Comparison of ENCODE assay signal across 14 cellular contexts in genomic region chr2:212489719-212490346, GRCh38. TPM values are rescaled to one million over a fixed set of nuclear protein-coding genes. Genes with fewer than 3 reads are reported as not detected.
DNase-seq lines count a peak whose midpoint lies in the region; ATAC-seq, FAIRE-seq and TF ChIP-seq lines count a peak whose summit lies in the region.
"Had no signal": no experiment of that assay in that cellular context is flagged by ENCODE, and none has a peak within 500 bp of the region (broad histone marks: within the 10 kb centered on the region; RNA-seq: fewer than 3 reads in every experiment).

No MANE protein-coding gene starts in this region.

- H3K4me1 ChIP-seq in PC-9 (replicated peaks; ENCODE audit: insufficient read depth): no peaks in the 10 kb centered on the region

- H3K4me3 ChIP-seq in PC-9: no peak overlapping the region
- H3K4me3 ChIP-seq: gastrocnemius medialis had no signal

- peak overlapping the region; percentile 50; the same call in 1 of the 2 replicates for H2AFZ ChIP-seq in PC-9

- BruUV-seq in PC-9 (replicated peaks; lab: Mats Ljungman, UMichigan): no TSS peak

- DNase-seq in PC-9 (no peak), KBM-7 (no peak), C1 segment of cervical spinal cord (lab: John Stamatoyannopoulos, UW) (no peak), frontal cortex (ENCODE audit: low spot score in 2 of 2) (no peak)
- DNase-seq: activated CD4-positive, CD25-positive, alpha-beta regulatory T cell; gastrocnemius medialis; NCI-H2171 treated with DMSO at 0.1 percent for 48 hours; nucleus accumbens; PC-3 had no signal

- H3K9me2 ChIP-seq in PC-9 (ENCODE audit: insufficient read depth): no peaks in the 10 kb centered on the region

- no peaks in the 10 kb centered on the region for H3K36me3 ChIP-seq in PC-9 (ENCODE audit: low read depth)
- H3K36me3 ChIP-seq: gastrocnemius medialis had no signal

- H3K27ac ChIP-seq in PC-9: no peak overlapping the region
- H3K27ac ChIP-seq: gastrocnemius medialis had no signal

- in situ Hi-C loops in KBM-7 (cut with MboI; ENCODE audit: low pct_unique_long_range_greater_than_20kb, low sequenced_read_pairs): no loop called here

- H3K27me3 ChIP-seq in PC-9 (ENCODE audit: insufficient read depth, low read depth): no peaks in the 10 kb centered on the region
- H3K27me3 ChIP-seq: gastrocnemius medialis had no signal

- H3K9me3 ChIP-seq in PC-9 (ENCODE audit: insufficient read depth, low read depth): no peaks in the 10 kb centered on the region
- H3K9me3 ChIP-seq: gastrocnemius medialis had no signal

- no peak for FAIRE-seq in frontal cortex (lab: Jason Lieb, UNC)
- FAIRE-seq: endometrium, HTR-8/SVneo had no signal

- intact Hi-C loops in PC-9 (cut with micrococcal nuclease; ENCODE audit: unreplicated experiment): no loop called here

- H3F3A ChIP-seq in PC-9 (ENCODE audit: insufficient read depth, low read depth): no peaks in the 10 kb centered on the region

- ATAC-seq in GM18909 (IDR thresholded peaks at IDR 0.05; ENCODE audit: poor library complexity, unreplicated experiment): peak; percentile 51
- ATAC-seq in GM21576 (IDR thresholded peaks at IDR 0.05; ENCODE audit: unreplicated experiment): peak; percentile 58
- ATAC-seq in HG03175 (IDR thresholded peaks at IDR 0.05; ENCODE audit: unreplicated experiment): peak; percentile 76
- ATAC-seq: gastrocnemius medialis, PC-3 had no signal

- H4K20me1 ChIP-seq in PC-9 (ENCODE audit: insufficient read depth): no peaks in the 10 kb centered on the region

- POLR2A ChIA-PET in PC-9 (lab: Charles Lee; ENCODE audit: unreplicated experiment): no interaction called here

- TF ChIP-seq CTCF in PC-9 (conservative IDR thresholded peaks at IDR 0.05): no peak

- no peak overlapping the region for H3K4me2 ChIP-seq in PC-9

- no peaks in the 10 kb centered on the region for H3K79me2 ChIP-seq in PC-9 (ENCODE audit: low read depth)

- CTCF ChIA-PET in PC-9 (lab: Charles Lee): no interaction called here

RNA-seq across cellular contexts. Expression of gene ERBB4, which starts 48.8 kb away (rescaled TPM):
- not detected in 2 replicates for total RNA-seq in PC-9 (2021)
- total RNA-seq in frontal cortex: 75.0 TPM

Comparison
In these comparisons a context has a peak if more than half of its experiments do, and no peak if none do; other contexts are left out.
1. RNA of gene ERBB4, which starts 48.8 kb away (total RNA-seq): 75.0 TPM in frontal cortex (single experiment); not detected in PC-9; every median in the first group is over 10 times any median in the second.
2. Peak in every context shown above with its lines, with median percentiles within 50 percentile points of each other: ATAC-seq.